In the genomic region with DNA sequence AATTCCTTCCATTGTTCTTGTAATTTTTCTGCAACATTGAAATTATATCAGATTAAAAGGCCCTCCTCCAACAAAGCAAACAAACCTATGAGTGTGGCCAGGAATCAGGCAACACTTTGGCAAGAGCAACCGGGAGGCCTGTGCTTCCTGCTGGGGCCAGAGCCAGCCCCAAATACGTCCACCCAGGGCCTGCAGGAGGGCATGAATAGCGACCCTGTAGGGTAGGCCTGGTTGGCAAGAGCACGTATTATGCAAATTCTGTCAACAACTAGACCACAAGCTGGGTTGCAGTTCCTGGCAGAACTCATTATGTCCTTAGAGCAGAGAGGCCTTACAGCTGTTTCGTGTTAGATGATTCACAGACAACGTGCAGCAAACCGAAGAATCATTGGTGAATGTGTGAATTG, we compare ENCODE assay signal across 8 cellular contexts. TPM values are rescaled to one million over a fixed set of nuclear protein-coding genes. Genes with fewer than 3 reads are reported as not detected.
DNase-seq lines count a peak whose midpoint lies in the region; ATAC-seq and TF ChIP-seq lines count a peak whose summit lies in the region.

No MANE protein-coding gene starts in this region.

- peaks cover 2% of the 10 kb centered on the region for H3K9me3 ChIP-seq in neuron (ENCODE audit: low read length)

- DNase-seq in Caki2 (ENCODE audit: low read depth) (peak; percentile 68), NCI-H748 (lab: John Stamatoyannopoulos, UW; ENCODE audit: unreplicated experiment) (peak; percentile 73), fibroblast of pulmonary artery (ENCODE audit: low read depth) (peak; percentile 100), retina (no peak)
- DNase-seq in activated T-cell treated with anti-CD3 and anti-CD28 coated beads, Interleukin-2, amount 50 U/mL, for 48 hours: peak; percentile 42 to 56

- peak overlapping the region; percentile 52 for H2AFZ ChIP-seq in neuron (ENCODE audit: low read depth, low read length)

- no peaks in the 10 kb centered on the region for H3K27me3 ChIP-seq in neuron (ENCODE audit: insufficient read depth, low read length)

- in situ Hi-C loops in Caki2 (cut with HindIII; ENCODE audit: low pct_unique_long_range_greater_than_20kb, low sequenced_read_pairs): no loop called here

- ATAC-seq in GM19395 (IDR thresholded peaks at IDR 0.05; ENCODE audit: unreplicated experiment) (peak; percentile 66), HG03442 (IDR thresholded peaks at IDR 0.05; ENCODE audit: unreplicated experiment) (peak; percentile 63)

- peaks cover 19% of the 10 kb centered on the region for H3K4me1 ChIP-seq in neuron (ENCODE audit: insufficient read depth, low read length)

- no peak for TF ChIP-seq CTCF in fibroblast of pulmonary artery (IDR thresholded peaks at IDR 0.05; ENCODE audit: low read length, missing control alignments)

- no peaks in the 10 kb centered on the region for H3K36me3 ChIP-seq in neuron (ENCODE audit: insufficient read depth, low read length)

- no peak overlapping the region for H3K4me3 ChIP-seq in fibroblast of pulmonary artery (replicated peaks; ENCODE audit: low read depth, low read length)
- H3K4me3 ChIP-seq in neuron (ENCODE audit: low read length): peak overlapping the region; percentile 23

RNA-seq across cellular contexts. Expression of a gene that starts 26.9 kb away (rescaled TPM):
- total RNA-seq in Caki2 (2014; rRNA removed; shearing (Covaris generic); ENCODE audit: low replicate concordance): 246 and 274 TPM in 2 replicates

RNA-seq across cellular contexts. Expression of a gene that starts 50.7 kb away (rescaled TPM):
- 18.9 and 46.6 TPM in 2 replicates for total RNA-seq in Caki2 (2014; rRNA removed; shearing (Covaris generic); ENCODE audit: low replicate concordance)
